29 cellular contexts compared by ENCODE assay signal in the genomic region with DNA sequence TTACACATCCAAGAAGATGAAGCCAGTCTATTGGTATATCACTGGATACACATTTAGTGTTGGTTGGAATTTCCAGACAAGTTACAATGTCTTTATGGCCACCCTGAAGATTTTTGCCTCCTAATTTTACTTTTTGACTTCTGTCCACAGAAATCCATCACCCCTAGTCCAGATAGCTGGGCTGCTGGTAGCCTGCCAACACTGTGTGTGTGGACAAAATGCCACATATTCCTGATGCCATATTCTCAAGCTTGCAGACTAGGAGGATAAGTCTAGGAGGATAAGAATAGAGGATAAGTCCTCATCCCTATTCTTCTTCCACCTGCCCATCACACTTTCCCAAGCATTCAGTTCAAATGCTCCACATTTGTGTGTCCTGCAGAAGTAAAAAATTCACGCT. TPM values are rescaled to one million over a fixed set of nuclear protein-coding genes. Genes with fewer than 3 reads are reported as not detected.
"Had no signal": no experiment of that assay in that cellular context is flagged by ENCODE, and none has a peak within 500 bp of the region (broad histone marks: within the 10 kb centered on the region; RNA-seq: fewer than 3 reads in every experiment).

No MANE protein-coding gene starts in this region.

- H3K36me3 ChIP-seq: breast epithelium, cardiac muscle cell, heart left ventricle had no signal

- H3K4me3 ChIP-seq: breast epithelium, cardiac muscle cell, coronary artery, dorsolateral prefrontal cortex, heart left ventricle had no signal

- H3K27me3 Mint-ChIP-seq: activated naive CD8-positive, alpha-beta T cell had no signal

- H3K4me1 ChIP-seq: breast epithelium had no signal

- H3K9me3 ChIP-seq: breast epithelium, heart left ventricle had no signal

- H3K27ac Mint-ChIP-seq: activated CD8-positive, alpha-beta T cell treated with anti-CD3 and anti-CD28 coated beads for 36 hours; activated naive CD8-positive, alpha-beta T cell; activated T-helper 17 cell treated with anti-CD3 and anti-CD28 coated beads, Interleukin-2, amount 50 U/mL, for 72 hours; brain; dendritic cell treated with granulocyte-macrophage colony-stimulating factor and Interleukin-4, amounts not matched to agents 40 ng/mL and 50 ng/mL, for 4 days; endodermal cell; WTC11 had no signal

- H3K9me3 Mint-ChIP-seq: activated CD8-positive, alpha-beta T cell treated with anti-CD3 and anti-CD28 coated beads for 36 hours; activated T-cell treated with anti-CD3 and anti-CD28 coated beads, Interleukin-2, amount 50 U/mL, for 4 hours; activated T-helper 17 cell treated with anti-CD3 and anti-CD28 coated beads, Interleukin-2, amount 50 U/mL, for 72 hours; brain; dendritic cell treated with granulocyte-macrophage colony-stimulating factor and Interleukin-4, amounts not matched to agents 40 ng/mL and 50 ng/mL, for 4 days; endodermal cell; WTC11 had no signal

- H3K36me3 Mint-ChIP-seq: brain, WTC11 had no signal

- DNase-seq: activated CD4-positive, alpha-beta T cell treated with anti-CD3 and anti-CD28 coated beads for 48 hours; activated CD4-positive, alpha-beta T cell treated with anti-CD3 and anti-CD28 coated beads, Interleukin-2, amount 50 U/mL, for 1 hour; activated CD4-positive, alpha-beta T cell treated with anti-CD3 and anti-CD28 coated beads, Interleukin-2, amount 50 U/mL, for 48 hours; activated CD8-positive, alpha-beta T cell treated with anti-CD3 and anti-CD28 coated beads for 36 hours; activated effector memory CD4-positive, alpha-beta T cell treated with Interleukin-2 at 50 U/mL for 16 hours; activated gamma-delta T cell treated with Interleukin-2 at 50 U/mL for 16 hours; activated naive CD4-positive, alpha-beta T cell treated with anti-CD3 and anti-CD28 coated beads, Interleukin-2, amount 50 U/mL, for 16 hours; activated naive CD4-positive, alpha-beta T cell treated with Interleukin-2 at 50 U/mL for 16 hours; activated T-cell treated with anti-CD3 and anti-CD28 coated beads, Interleukin-2, amount 50 U/mL, for 4 hours; amygdala; aorta; central memory CD4-positive, alpha-beta T cell; cerebellar nuclear complex; dorsolateral prefrontal cortex; effector memory CD4-positive, alpha-beta T cell; endodermal cell; foreskin fibroblast; glutamatergic neuron; heart left ventricle; T-helper 2 cell had no signal

- H3K4me3 Mint-ChIP-seq: activated CD8-positive, alpha-beta T cell treated with anti-CD3 and anti-CD28 coated beads for 36 hours; activated naive CD8-positive, alpha-beta T cell; activated T-cell treated with anti-CD3 and anti-CD28 coated beads, Interleukin-2, amount 50 U/mL, for 4 hours; activated T-helper 17 cell treated with anti-CD3 and anti-CD28 coated beads, Interleukin-2, amount 50 U/mL, for 72 hours; brain; dendritic cell treated with granulocyte-macrophage colony-stimulating factor and Interleukin-4, amounts not matched to agents 40 ng/mL and 50 ng/mL, for 4 days; endodermal cell; WTC11 had no signal

- H3K27ac ChIP-seq: breast epithelium, cardiac muscle cell, coronary artery, dorsolateral prefrontal cortex, heart left ventricle, VCaP had no signal

RNA-seq across cellular contexts. Expression of gene ESR2, which starts 4.6 kb away (rescaled TPM):
- polyA plus RNA-seq: aorta had no signal
